In genomic region chr10:43202657-43203490, GRCh38 we compare ENCODE assay signal across 8 cellular contexts.
DNase-seq lines count a peak whose midpoint lies in the region; ATAC-seq lines count a peak whose summit lies in the region.

No MANE protein-coding gene starts in this region.

- H3K9ac ChIP-seq in adipocyte (ENCODE audit: low read length) (no peak overlapping the region), iPS-18a (ENCODE audit: low read length) (peak overlapping the region; percentile 31)

- H3K36me3 ChIP-seq in MG63 (no peaks in the 10 kb centered on the region), adipocyte (ENCODE audit: control insufficient read depth, insufficient read depth, low read length, severe bottlenecking) (no peaks in the 10 kb centered on the region), iPS-18a (ENCODE audit: control insufficient read depth, low read depth, low read length) (peaks cover 22% of the 10 kb centered on the region)

- H3K9me3 ChIP-seq in MG63 = no peaks in the 10 kb centered on the region
- no peaks in the 10 kb centered on the region for H3K9me3 ChIP-seq in adipocyte (ENCODE audit: control insufficient read depth, low read length)
- H3K9me3 ChIP-seq in iPS-18a (ENCODE audit: control insufficient read depth, low read depth, low read length) = no peaks in the 10 kb centered on the region

- peaks cover 3% of the 10 kb centered on the region for H3K4me1 ChIP-seq in adipocyte (ENCODE audit: control insufficient read depth, insufficient read depth, low read length)
- H3K4me1 ChIP-seq in iPS-18a (ENCODE audit: control insufficient read depth, low read depth, low read length) = peaks cover 3% of the 10 kb centered on the region

- ATAC-seq in GM18868 (IDR thresholded peaks at IDR 0.05; ENCODE audit: unreplicated experiment) = peak; percentile 35

- H3K27ac ChIP-seq in iPS-18a (ENCODE audit: low read length) = no peak overlapping the region

- H3K27me3 ChIP-seq in MG63 = no peaks in the 10 kb centered on the region
- no peaks in the 10 kb centered on the region for H3K27me3 ChIP-seq in adipocyte (replicated peaks; ENCODE audit: control insufficient read depth, insufficient read depth, low read length)
- no peaks in the 10 kb centered on the region for H3K27me3 ChIP-seq in iPS-18a (ENCODE audit: control insufficient read depth, insufficient read depth, low read length)

- H3K4me3 ChIP-seq in MG63 (peak overlapping the region; percentile 44), adipocyte (ENCODE audit: low read length) (peak overlapping the region; percentile 75), iPS-18a (ENCODE audit: low read length) (peak overlapping the region; percentile 80)

- DNase-seq in MG63 = peak; percentile 66
- peak; percentile 27 for DNase-seq in adipocyte (ENCODE audit: low read depth)
- DNase-seq in stimulated activated CD4-positive, alpha-beta T cell treated with anti-CD3 and anti-CD28 coated beads, TNF-alpha, amount 100 ng/mL, for 4 hours (ENCODE audit: low read depth in 3 of 3) = peak in 2 of 3 experiments; percentile 19 to 35
- DNase-seq in UCSD-AML1 (lab: John Stamatoyannopoulos, UW; ENCODE audit: unreplicated experiment) = no peak
- no peak for DNase-seq in NCI-H1092 treated with DMSO at 0.1 percent for 48 hours (lab: John Stamatoyannopoulos, UW)
- DNase-seq in NCI-H524 (lab: John Stamatoyannopoulos, UW) = no peak

Comparison
In these comparisons a context has a peak if more than half of its experiments do, and no peak if none do; other contexts are left out.
1. DNase-seq: peak in MG63 (single experiment), adipocyte (single experiment) and stimulated activated CD4-positive, alpha-beta T cell treated with anti-CD3 and anti-CD28 coated beads, TNF-alpha, amount 100 ng/mL, for 4 hours (2 of 3); none in UCSD-AML1 (single experiment), NCI-H1092 treated with DMSO at 0.1 percent for 48 hours (single experiment) and NCI-H524 (0 of 2).
2. Peak in every context shown above with its lines, with median percentiles within 50 percentile points of each other: H3K4me3 ChIP-seq.